ENCODE assay signal across 8 cellular contexts in the genomic region with DNA sequence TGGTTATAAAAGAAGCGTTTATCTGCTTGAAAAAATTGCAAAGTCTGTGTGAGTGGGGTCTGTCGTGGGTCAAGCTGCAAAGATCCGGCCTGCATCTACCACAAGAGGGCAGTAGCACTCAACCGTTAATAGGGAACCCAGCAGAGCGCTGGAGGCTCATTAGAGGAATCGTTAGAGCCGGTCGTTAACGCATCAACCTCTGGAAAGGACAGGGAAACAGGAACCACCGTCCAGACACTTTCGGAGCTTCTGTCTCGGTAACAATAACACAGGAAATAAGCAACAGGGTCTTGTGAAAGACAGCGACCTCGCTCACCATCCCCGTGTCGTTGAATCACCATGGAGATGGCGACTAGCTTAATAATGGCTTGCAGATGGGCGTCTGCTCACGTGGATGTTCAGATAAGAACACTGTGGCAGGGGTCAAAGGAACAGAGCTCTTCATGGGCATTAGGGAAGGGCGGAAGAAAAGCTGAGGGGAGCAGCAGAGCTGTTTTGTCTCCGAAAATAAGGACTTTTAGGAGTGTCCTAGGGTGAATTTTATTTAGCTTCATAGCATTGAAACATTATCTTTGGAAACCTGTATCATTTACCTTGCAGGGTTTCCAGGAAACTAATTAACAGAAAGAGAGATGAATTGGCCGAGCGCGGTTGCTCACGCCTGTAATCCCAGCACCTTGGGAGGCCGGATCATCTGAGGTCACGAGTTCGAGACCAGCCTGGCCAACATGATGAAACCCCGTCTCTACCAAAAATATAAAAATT. TPM values are rescaled to one million over a fixed set of nuclear protein-coding genes. Genes with fewer than 3 reads are reported as not detected.
DNase-seq lines count a peak whose midpoint lies in the region; ATAC-seq lines count a peak whose summit lies in the region.

No MANE protein-coding gene starts in this region.

- DNase-seq in DMS79 treated with DMSO at 0.1 percent for 48 hours (lab: John Stamatoyannopoulos, UW) (peak; percentile 75), NCI-H524 treated with DMSO at 0.1 percent for 48 hours (lab: John Stamatoyannopoulos, UW) (peak; percentile 94), dermis blood vessel endothelial cell (peak; percentile 90), left lobe of liver (ENCODE audit: low spot score) (peak; percentile 75)
- DNase-seq in activated CD4-positive, alpha-beta T cell treated with anti-CD3 and anti-CD28 coated beads for 48 hours = peak; percentile 80
- DNase-seq in stimulated activated CD4-positive, alpha-beta T cell treated with anti-CD3 and anti-CD28 coated beads, Interleukin-2, amount 100 ng/mL, for 4 hours (ENCODE audit: low read depth) = peak; percentile 63

- ATAC-seq in HG03103 (IDR thresholded peaks at IDR 0.05; ENCODE audit: low read depth, unreplicated experiment) (peak; percentile 60), left lobe of liver (peak; percentile 100), HG03442 (IDR thresholded peaks at IDR 0.05; ENCODE audit: unreplicated experiment) (no peak)

RNA-seq across cellular contexts. Expression of gene NSRP1, which starts 11.9 kb away (rescaled TPM):
- 10.6 and 13.0 TPM in 2 replicates for total RNA-seq in dermis blood vessel endothelial cell
- 9.4 TPM for total RNA-seq in left lobe of liver
